Comparison of ENCODE assay signal across 8 cellular contexts in the genomic region with DNA sequence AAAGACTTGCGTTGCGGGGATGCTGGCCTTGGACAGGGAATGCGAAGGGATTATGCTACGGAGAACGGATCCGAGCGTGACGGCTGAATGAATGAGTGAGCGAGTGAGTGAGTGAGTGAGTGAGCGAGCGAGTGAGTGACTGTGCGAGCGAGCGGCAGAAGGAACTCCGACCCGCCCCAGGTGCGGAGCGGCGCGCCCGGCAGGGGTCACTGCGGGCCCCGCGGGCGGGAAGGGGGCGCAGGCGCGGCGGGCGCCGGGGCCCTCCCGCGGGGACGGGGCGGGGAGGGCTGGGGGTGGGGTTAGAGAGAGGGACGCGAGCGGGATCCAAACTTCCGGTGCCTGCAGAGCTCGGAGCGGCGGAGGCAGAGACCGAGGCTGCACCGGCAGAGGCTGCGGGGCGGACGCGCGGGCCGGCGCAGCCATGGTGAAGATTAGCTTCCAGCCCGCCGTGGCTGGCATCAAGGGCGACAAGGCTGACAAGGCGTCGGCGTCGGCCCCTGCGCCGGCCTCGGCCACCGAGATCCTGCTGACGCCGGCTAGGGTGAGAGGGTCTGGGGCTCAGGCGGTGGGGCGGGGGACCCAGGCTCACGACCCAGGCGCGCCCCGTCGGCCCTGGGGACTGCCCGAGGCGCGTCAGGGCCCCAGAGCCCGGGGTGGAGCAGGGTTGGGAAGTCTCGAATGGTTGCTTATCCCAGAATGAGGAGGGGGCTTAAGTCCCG. TPM values are rescaled to one million over a fixed set of nuclear protein-coding genes. Genes with fewer than 3 reads are reported as not detected.
DNase-seq lines count a peak whose midpoint lies in the region; ATAC-seq and TF ChIP-seq lines count a peak whose summit lies in the region.

A gene with protein sequence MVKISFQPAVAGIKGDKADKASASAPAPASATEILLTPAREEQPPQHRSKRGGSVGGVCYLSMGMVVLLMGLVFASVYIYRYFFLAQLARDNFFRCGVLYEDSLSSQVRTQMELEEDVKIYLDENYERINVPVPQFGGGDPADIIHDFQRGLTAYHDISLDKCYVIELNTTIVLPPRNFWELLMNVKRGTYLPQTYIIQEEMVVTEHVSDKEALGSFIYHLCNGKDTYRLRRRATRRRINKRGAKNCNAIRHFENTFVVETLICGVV (plus strand): TSS at position 338 of the 719 bp plus-strand sequence. CDS start 84 bp downstream, at position 422.

- DNase-seq in AG09319 (ENCODE audit: extremely low read depth, low read depth) (peak; percentile 14), NCI-H82 (lab: John Stamatoyannopoulos, UW) (peak; percentile 89), epidermal melanocyte (ENCODE audit: insufficient read length, low spot score) (peak; percentile 75), mucosa of gallbladder (ENCODE audit: low spot score) (peak; percentile 68)
- DNase-seq in activated CD8-positive, alpha-beta memory T cell treated with anti-CD3 and anti-CD28 coated beads, Interleukin-2, amount 50 U/mL, for 48 hours: peak; percentile 84
- peak; percentile 44 to 56 for DNase-seq in stimulated activated CD8-positive, alpha-beta memory T cell treated with anti-CD3 and anti-CD28 coated beads, Interleukin-7, amount 100 ng/mL, for 1 hour (ENCODE audit: low read depth in 2 of 2)

- peak; percentile 31 for TF ChIP-seq CTCF in AG09319 (IDR thresholded peaks at IDR 0.05; ENCODE audit: low read depth, low read length)

- ATAC-seq in GM18868 (IDR thresholded peaks at IDR 0.05; ENCODE audit: unreplicated experiment): peak; percentile 75
- peak; percentile 59 for ATAC-seq in HG03108 (IDR thresholded peaks at IDR 0.05; ENCODE audit: unreplicated experiment)

RNA-seq across cellular contexts. Expression of the gene that starts here (rescaled TPM):
- total RNA-seq in mucosa of gallbladder: 195 TPM

Comparison
In these comparisons a context has a peak if more than half of its experiments do, and no peak if none do; other contexts are left out.
1. Peak in every context shown above with its lines: DNase-seq and ATAC-seq.
2. DNase-seq: peak in every context shown above with its lines; median percentile 89 in NCI-H82; 84 in activated CD8-positive, alpha-beta memory T cell treated with anti-CD3 and anti-CD28 coated beads, Interleukin-2, amount 50 U/mL, for 48 hours; 75 in epidermal melanocyte; 68 in mucosa of gallbladder; 50 in stimulated activated CD8-positive, alpha-beta memory T cell treated with anti-CD3 and anti-CD28 coated beads, Interleukin-7, amount 100 ng/mL, for 1 hour; 14 in AG09319.